1 cellular context compared by ENCODE assay signal in genomic region chr3:100650651-100651611, GRCh38.
TF ChIP-seq lines count a peak whose summit lies in the region.

No MANE protein-coding gene starts in this region.

TF ChIP-seq in GM12878, 131 proteins besides CTCF, POLR2A, EP300 and RAD21 (continued from another document):
- 0 out of 2 replicates have a peak, but pooled peaks have one; percentile 10 for TF ChIP-seq ZNF687 (IDR thresholded peaks at IDR 0.05)
- no peak for TF ChIP-seq BCLAF1 (IDR thresholded peaks at IDR 0.05)
- no peak for TF ChIP-seq FOXM1 (IDR thresholded peaks at IDR 0.05; ENCODE audit: low read depth, low read length)
- TF ChIP-seq PRDM15 (CRISPR knock-in tag; IDR thresholded peaks at IDR 0.05): no peak
- TF ChIP-seq IKZF2 (IDR thresholded peaks at IDR 0.05): peak; percentile 51 to 70; a peak in 3 of 4 replicates
- peak; percentile 51; the same call in 1 of the 2 replicates for TF ChIP-seq IKZF1 (conservative IDR thresholded peaks at IDR 0.05)
- TF ChIP-seq, protein P1, sequence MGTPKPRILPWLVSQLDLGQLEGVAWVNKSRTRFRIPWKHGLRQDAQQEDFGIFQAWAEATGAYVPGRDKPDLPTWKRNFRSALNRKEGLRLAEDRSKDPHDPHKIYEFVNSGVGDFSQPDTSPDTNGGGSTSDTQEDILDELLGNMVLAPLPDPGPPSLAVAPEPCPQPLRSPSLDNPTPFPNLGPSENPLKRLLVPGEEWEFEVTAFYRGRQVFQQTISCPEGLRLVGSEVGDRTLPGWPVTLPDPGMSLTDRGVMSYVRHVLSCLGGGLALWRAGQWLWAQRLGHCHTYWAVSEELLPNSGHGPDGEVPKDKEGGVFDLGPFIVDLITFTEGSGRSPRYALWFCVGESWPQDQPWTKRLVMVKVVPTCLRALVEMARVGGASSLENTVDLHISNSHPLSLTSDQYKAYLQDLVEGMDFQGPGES (IDR thresholded peaks at IDR 0.05): no peak
- no peak for TF ChIP-seq TCF7 (IDR thresholded peaks at IDR 0.05; ENCODE audit: borderline replicate concordance)
- TF ChIP-seq, protein P2, sequence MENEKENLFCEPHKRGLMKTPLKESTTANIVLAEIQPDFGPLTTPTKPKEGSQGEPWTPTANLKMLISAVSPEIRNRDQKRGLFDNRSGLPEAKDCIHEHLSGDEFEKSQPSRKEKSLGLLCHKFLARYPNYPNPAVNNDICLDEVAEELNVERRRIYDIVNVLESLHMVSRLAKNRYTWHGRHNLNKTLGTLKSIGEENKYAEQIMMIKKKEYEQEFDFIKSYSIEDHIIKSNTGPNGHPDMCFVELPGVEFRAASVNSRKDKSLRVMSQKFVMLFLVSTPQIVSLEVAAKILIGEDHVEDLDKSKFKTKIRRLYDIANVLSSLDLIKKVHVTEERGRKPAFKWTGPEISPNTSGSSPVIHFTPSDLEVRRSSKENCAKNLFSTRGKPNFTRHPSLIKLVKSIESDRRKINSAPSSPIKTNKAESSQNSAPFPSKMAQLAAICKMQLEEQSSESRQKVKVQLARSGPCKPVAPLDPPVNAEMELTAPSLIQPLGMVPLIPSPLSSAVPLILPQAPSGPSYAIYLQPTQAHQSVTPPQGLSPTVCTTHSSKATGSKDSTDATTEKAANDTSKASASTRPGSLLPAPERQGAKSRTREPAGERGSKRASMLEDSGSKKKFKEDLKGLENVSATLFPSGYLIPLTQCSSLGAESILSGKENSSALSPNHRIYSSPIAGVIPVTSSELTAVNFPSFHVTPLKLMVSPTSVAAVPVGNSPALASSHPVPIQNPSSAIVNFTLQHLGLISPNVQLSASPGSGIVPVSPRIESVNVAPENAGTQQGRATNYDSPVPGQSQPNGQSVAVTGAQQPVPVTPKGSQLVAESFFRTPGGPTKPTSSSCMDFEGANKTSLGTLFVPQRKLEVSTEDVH (IDR thresholded peaks at IDR 0.05; ENCODE audit: low read depth, partially characterized antibody): no peak
- peak; percentile 50; the same call in 1 of the 2 replicates for TF ChIP-seq SMC3 (IDR thresholded peaks at IDR 0.05; ENCODE audit: borderline replicate concordance, low read length)
- TF ChIP-seq MEF2A (IDR thresholded peaks at IDR 0.05; ENCODE audit: insufficient read depth, low read depth, low read length): no peak
- no peak for TF ChIP-seq EGR1 (IDR thresholded peaks at IDR 0.05; ENCODE audit: borderline replicate concordance in 1 of 2, low read depth in 2 of 2, low read length in 2 of 2)
- no peak for TF ChIP-seq ZNF592 (IDR thresholded peaks at IDR 0.05)
- no peak for TF ChIP-seq RUNX3 (IDR thresholded peaks at IDR 0.05; ENCODE audit: low read length)
- peak in 1 of 2 experiments; percentile 68; a peak in 1 of 4 replicates for TF ChIP-seq ETV6 (conservative IDR thresholded peaks at IDR 0.05 in 1 of 2, IDR thresholded peaks at IDR 0.05 in 1 of 2; ENCODE audit: borderline replicate concordance in 1 of 2, low read depth in 1 of 2)
- TF ChIP-seq POLR2AphosphoS2 (IDR thresholded peaks at IDR 0.05; ENCODE audit: low read depth, low read length): no peak
- no peak for TF ChIP-seq HSF1 (IDR thresholded peaks at IDR 0.05; ENCODE audit: low read depth, low read length)
- TF ChIP-seq, protein P3, sequence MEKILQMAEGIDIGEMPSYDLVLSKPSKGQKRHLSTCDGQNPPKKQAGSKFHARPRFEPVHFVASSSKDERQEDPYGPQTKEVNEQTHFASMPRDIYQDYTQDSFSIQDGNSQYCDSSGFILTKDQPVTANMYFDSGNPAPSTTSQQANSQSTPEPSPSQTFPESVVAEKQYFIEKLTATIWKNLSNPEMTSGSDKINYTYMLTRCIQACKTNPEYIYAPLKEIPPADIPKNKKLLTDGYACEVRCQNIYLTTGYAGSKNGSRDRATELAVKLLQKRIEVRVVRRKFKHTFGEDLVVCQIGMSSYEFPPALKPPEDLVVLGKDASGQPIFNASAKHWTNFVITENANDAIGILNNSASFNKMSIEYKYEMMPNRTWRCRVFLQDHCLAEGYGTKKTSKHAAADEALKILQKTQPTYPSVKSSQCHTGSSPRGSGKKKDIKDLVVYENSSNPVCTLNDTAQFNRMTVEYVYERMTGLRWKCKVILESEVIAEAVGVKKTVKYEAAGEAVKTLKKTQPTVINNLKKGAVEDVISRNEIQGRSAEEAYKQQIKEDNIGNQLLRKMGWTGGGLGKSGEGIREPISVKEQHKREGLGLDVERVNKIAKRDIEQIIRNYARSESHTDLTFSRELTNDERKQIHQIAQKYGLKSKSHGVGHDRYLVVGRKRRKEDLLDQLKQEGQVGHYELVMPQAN (conservative IDR thresholded peaks at IDR 0.05): no peak
- 0 out of 2 replicates have a peak, but pooled peaks have one; percentile 63 for TF ChIP-seq DPF2 (IDR thresholded peaks at IDR 0.05)
- TF ChIP-seq MEF2B (IDR thresholded peaks at IDR 0.05; ENCODE audit: partially characterized antibody, poor library complexity, severe bottlenecking): no peak
- no peak for TF ChIP-seq TBL1XR1 (IDR thresholded peaks at IDR 0.05; ENCODE audit: low read depth, low read length)
